ENCODE assay signal across 1 cellular context in the genomic region with DNA sequence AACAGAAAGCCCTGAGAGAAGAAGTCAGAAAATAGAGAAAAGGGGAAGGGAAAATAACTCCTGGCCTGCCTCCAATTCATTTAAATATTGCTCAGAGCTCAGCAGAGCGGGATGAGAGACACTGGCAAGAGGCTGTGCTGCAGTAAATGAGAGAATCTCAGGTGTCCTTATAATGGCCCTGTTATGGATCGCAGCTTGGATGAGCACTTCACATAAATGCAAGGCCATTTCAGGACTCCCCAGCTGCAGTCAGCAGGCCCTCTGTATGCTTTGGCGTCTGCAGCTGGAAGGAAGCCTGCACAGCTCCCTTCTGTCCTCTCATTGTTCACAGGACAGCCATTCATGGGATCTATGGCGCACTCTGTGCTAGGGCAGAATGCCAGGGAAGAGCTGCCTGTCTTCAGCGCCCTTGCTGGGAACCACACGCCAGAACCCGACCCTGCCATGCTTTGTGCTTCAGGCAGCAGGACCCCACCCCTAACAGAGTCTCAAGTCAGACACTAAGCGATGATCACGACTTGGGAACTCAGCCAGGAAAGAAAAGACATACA.
TF ChIP-seq lines count a peak whose summit lies in the region.

No MANE protein-coding gene starts in this region.

TF ChIP-seq in GM12878, 131 proteins besides CTCF, POLR2A, EP300 and RAD21:
- TF ChIP-seq POU2F2 (IDR thresholded peaks at IDR 0.05; ENCODE audit: borderline replicate concordance, low read depth, low read length) (peak; percentile 32; the same call in 1 of the 3 replicates), SPI1 (IDR thresholded peaks at IDR 0.05; ENCODE audit: borderline replicate concordance, insufficient read depth, low read depth, low read length) (peak; percentile 84), ATF7 (IDR thresholded peaks at IDR 0.05; ENCODE audit: low read depth) (no peak)
